In genomic region chr4:186191266-186192067, GRCh38 we compare ENCODE assay signal across 1 cellular context.
A peak's percentile ranks its signal among the peaks of the same experiment; 100 is the strongest.
TF ChIP-seq lines count a peak whose summit lies in the region.

Gene CYP4V2, plus strand, starts transcription at chr4:186191567. Its CDS starts 257 bp downstream, at chr4:186191824.

TF ChIP-seq in WTC11, 78 proteins besides CTCF, POLR2A, EP300 and RAD21 (continued from another document and continues in another):
- no peak for TF ChIP-seq AR (CRISPR knock-in tag; IDR thresholded peaks at IDR 0.05)
- no peak for TF ChIP-seq GTF2I (CRISPR knock-in tag; conservative IDR thresholded peaks at IDR 0.05)
- TF ChIP-seq PREB (CRISPR knock-in tag; IDR thresholded peaks at IDR 0.05; ENCODE audit: borderline replicate concordance), result no peak
- TF ChIP-seq FOXP1 (CRISPR knock-in tag; IDR thresholded peaks at IDR 0.05; ENCODE audit: borderline replicate concordance), result no peak; the same call in 1 of the 2 replicates
- peak; percentile 3; the same call in 1 of the 2 replicates for TF ChIP-seq ZNF121 (CRISPR knock-in tag; IDR thresholded peaks at IDR 0.05)
- TF ChIP-seq CBFB (CRISPR knock-in tag; IDR thresholded peaks at IDR 0.05; ENCODE audit: low read depth), result no peak
- TF ChIP-seq NFE2L1 (CRISPR knock-in tag; IDR thresholded peaks at IDR 0.05), result no peak
- peak; percentile 73 for TF ChIP-seq ZNF423 (CRISPR knock-in tag; IDR thresholded peaks at IDR 0.05)
- TF ChIP-seq IRF2 (CRISPR knock-in tag; IDR thresholded peaks at IDR 0.05; ENCODE audit: borderline replicate concordance, low read depth), result no peak
- no peak for TF ChIP-seq SOX15 (CRISPR knock-in tag; IDR thresholded peaks at IDR 0.05)
- TF ChIP-seq RELA (CRISPR knock-in tag; IDR thresholded peaks at IDR 0.05; ENCODE audit: borderline replicate concordance), result 0 out of 2 replicates have a peak, but pooled peaks have one; percentile 47
- TF ChIP-seq CREM (CRISPR knock-in tag; IDR thresholded peaks at IDR 0.05), result peak; percentile 58; the same call in 1 of the 2 replicates
- TF ChIP-seq JUN (CRISPR knock-in tag; IDR thresholded peaks at IDR 0.05), result peak; percentile 58; the same call in 1 of the 2 replicates
- peak; percentile 61; the same call in 1 of the 2 replicates for TF ChIP-seq SP1 (CRISPR knock-in tag; conservative IDR thresholded peaks at IDR 0.05)
- TF ChIP-seq E2F4 (CRISPR knock-in tag; IDR thresholded peaks at IDR 0.05; ENCODE audit: borderline replicate concordance, low read depth), result no peak; the same call in 1 of the 2 replicates
- TF ChIP-seq AFF4 (CRISPR knock-in tag; IDR thresholded peaks at IDR 0.05; ENCODE audit: borderline replicate concordance), result peak; percentile 81; the same call in 1 of the 2 replicates
- no peak for TF ChIP-seq GRHL2 (CRISPR knock-in tag; IDR thresholded peaks at IDR 0.05; ENCODE audit: insufficient replicate concordance, severe bottlenecking)
- TF ChIP-seq FOXJ3 (CRISPR knock-in tag; IDR thresholded peaks at IDR 0.05; ENCODE audit: borderline replicate concordance), result no peak
- no peak for TF ChIP-seq ZNF317 (CRISPR knock-in tag; IDR thresholded peaks at IDR 0.05; ENCODE audit: borderline replicate concordance, low read depth)
- 0 out of 2 replicates have a peak, but pooled peaks have one; percentile 18 for TF ChIP-seq ATF1 (CRISPR knock-in tag; IDR thresholded peaks at IDR 0.05)
- TF ChIP-seq HMGXB4 (CRISPR knock-in tag; IDR thresholded peaks at IDR 0.05), result peak; percentile 93
- TF ChIP-seq FOXP4 (CRISPR knock-in tag; IDR thresholded peaks at IDR 0.05), result no peak; the same call in 1 of the 2 replicates
- peak; percentile 40; the same call in 1 of the 2 replicates for TF ChIP-seq FOXK1 (CRISPR knock-in tag; IDR thresholded peaks at IDR 0.05)
- TF ChIP-seq ZNF263 (CRISPR knock-in tag; IDR thresholded peaks at IDR 0.05; ENCODE audit: low read depth), result no peak
- no peak for TF ChIP-seq ZNF532 (CRISPR knock-in tag; IDR thresholded peaks at IDR 0.05; ENCODE audit: borderline replicate concordance)
- no peak for TF ChIP-seq RORB (CRISPR knock-in tag; IDR thresholded peaks at IDR 0.05)
- 0 out of 2 replicates have a peak, but pooled peaks have one; percentile 12 for TF ChIP-seq ZNF219 (CRISPR knock-in tag; IDR thresholded peaks at IDR 0.05; ENCODE audit: borderline replicate concordance)
- TF ChIP-seq ZNF232 (CRISPR knock-in tag; IDR thresholded peaks at IDR 0.05), result 0 out of 2 replicates have a peak, but pooled peaks have one; percentile 9
- peak; percentile 9; the same call in 1 of the 2 replicates for TF ChIP-seq TEAD1 (CRISPR knock-in tag; IDR thresholded peaks at IDR 0.05)
- TF ChIP-seq NFYB (CRISPR knock-in tag; conservative IDR thresholded peaks at IDR 0.05; ENCODE audit: low read depth), result no peak
- TF ChIP-seq USF2 (CRISPR knock-in tag; IDR thresholded peaks at IDR 0.05), result peak; percentile 69
- no peak for TF ChIP-seq ZBTB43 (CRISPR knock-in tag; IDR thresholded peaks at IDR 0.05)
- TF ChIP-seq MLX (CRISPR knock-in tag; IDR thresholded peaks at IDR 0.05), result no peak
- TF ChIP-seq NFATC4 (CRISPR knock-in tag; IDR thresholded peaks at IDR 0.05), result no peak
